ENCODE assay signal across 15 cellular contexts in genomic region chr2:60745761-60746160, GRCh38. TPM values are rescaled to one million over a fixed set of nuclear protein-coding genes. Genes with fewer than 3 reads are reported as not detected.
A peak's percentile ranks its signal among the peaks of the same experiment; 100 is the strongest.
DNase-seq lines count a peak whose midpoint lies in the region; ATAC-seq lines count a peak whose summit lies in the region.
"Had no signal": no experiment of that assay in that cellular context is flagged by ENCODE, and none has a peak within 500 bp of the region (broad histone marks: within the 10 kb centered on the region; RNA-seq: fewer than 3 reads in every experiment).

No MANE protein-coding gene starts in this region.

- H3K4me3 Mint-ChIP-seq in T-helper 1 cell treated with Interleukin-12 subunit alpha and Interleukin-12 subunit beta and Interleukin-4 antibody, amounts not matched to agents 30 μg/mL and 1 μg/mL, for 36 hours: no peak overlapping the region
- no peak overlapping the region for H3K4me3 Mint-ChIP-seq in activated naive CD8-positive, alpha-beta T cell treated with anti-CD3 and anti-CD28 coated beads for 36 hours

- ATAC-seq in sciatic nerve: peak; percentile 38
- ATAC-seq: SK-N-SH treated with all-trans-retinoic acid at 6 μM for 48 hours had no signal

- DNase-seq in T-helper 1 cell: no peak
- peak; percentile 80 for DNase-seq in KBM-7
- peak; percentile 4 for DNase-seq in activated naive CD8-positive, alpha-beta T cell treated with anti-CD3 and anti-CD28 coated beads for 36 hours
- no peak for DNase-seq in sciatic nerve (ENCODE audit: low spot score)
- no peak for DNase-seq in NCI-H2081 treated with DMSO at 0.1 percent for 48 hours (lab: John Stamatoyannopoulos, UW)
- no peak for DNase-seq in NCI-H187 treated with DMSO at 0.1 percent for 48 hours (lab: John Stamatoyannopoulos, UW)
- DNase-seq in activated CD4-positive, alpha-beta T cell treated with anti-CD3 and anti-CD28 coated beads, Interleukin-2, amount 50 U/mL, for 4 hours: no peak
- DNase-seq: ACHN; activated CD4-positive, alpha-beta T cell treated with anti-CD3 and anti-CD28 coated beads for 48 hours; DMS 273 treated with DMSO at 0.1 percent for 48 hours; heart left ventricle; small intestine had no signal

- H3K9me3 Mint-ChIP-seq in T-helper 1 cell treated with Interleukin-12 subunit alpha and Interleukin-12 subunit beta and Interleukin-4 antibody, amounts not matched to agents 30 μg/mL and 1 μg/mL, for 36 hours: no peaks in the 10 kb centered on the region
- H3K9me3 Mint-ChIP-seq in activated naive CD8-positive, alpha-beta T cell treated with anti-CD3 and anti-CD28 coated beads for 36 hours: no peaks in the 10 kb centered on the region
- H3K9me3 Mint-ChIP-seq: activated naive CD4-positive, alpha-beta T cell treated with anti-CD3 and anti-CD28 coated beads, Interleukin-2, amount 50 U/mL, for 72 hours had no signal

- H3K27ac Mint-ChIP-seq in T-helper 1 cell treated with Interleukin-12 subunit alpha and Interleukin-12 subunit beta and Interleukin-4 antibody, amounts not matched to agents 30 μg/mL and 1 μg/mL, for 36 hours: peak overlapping the region; percentile 63
- H3K27ac Mint-ChIP-seq in activated naive CD8-positive, alpha-beta T cell treated with anti-CD3 and anti-CD28 coated beads for 36 hours: peak overlapping the region; percentile 34

- intact Hi-C loops in sciatic nerve (cut with DNase I): no loop called here

- in situ Hi-C loops in KBM-7 (cut with MboI; ENCODE audit: low pct_unique_long_range_greater_than_20kb, low sequenced_read_pairs): no loop called here

- H3K27me3 Mint-ChIP-seq in T-helper 1 cell treated with Interleukin-12 subunit alpha and Interleukin-12 subunit beta and Interleukin-4 antibody, amounts not matched to agents 30 μg/mL and 1 μg/mL, for 36 hours (ENCODE audit: low read depth): peaks cover 15% of the 10 kb centered on the region
- no peaks in the 10 kb centered on the region for H3K27me3 Mint-ChIP-seq in activated naive CD8-positive, alpha-beta T cell treated with anti-CD3 and anti-CD28 coated beads for 36 hours

- peaks cover 9% of the 10 kb centered on the region for H3K4me1 Mint-ChIP-seq in T-helper 1 cell treated with Interleukin-12 subunit alpha and Interleukin-12 subunit beta and Interleukin-4 antibody, amounts not matched to agents 30 μg/mL and 1 μg/mL, for 36 hours (ENCODE audit: low read depth)
- H3K4me1 Mint-ChIP-seq in activated naive CD8-positive, alpha-beta T cell treated with anti-CD3 and anti-CD28 coated beads for 36 hours: peaks cover 15% of the 10 kb centered on the region

- no peaks in the 10 kb centered on the region for H3K36me3 Mint-ChIP-seq in T-helper 1 cell treated with Interleukin-12 subunit alpha and Interleukin-12 subunit beta and Interleukin-4 antibody, amounts not matched to agents 30 μg/mL and 1 μg/mL, for 36 hours (ENCODE audit: low read depth)
- H3K36me3 Mint-ChIP-seq in activated naive CD8-positive, alpha-beta T cell treated with anti-CD3 and anti-CD28 coated beads for 36 hours: no peaks in the 10 kb centered on the region
- H3K36me3 Mint-ChIP-seq: activated naive CD4-positive, alpha-beta T cell treated with anti-CD3 and anti-CD28 coated beads, Interleukin-2, amount 50 U/mL, for 72 hours had no signal

RNA-seq across cellular contexts. Expression of gene PAPOLG, which starts 10.3 kb away (rescaled TPM):
- total RNA-seq in activated naive CD8-positive, alpha-beta T cell treated with anti-CD3 and anti-CD28 coated beads for 36 hours: 10 to 100 TPM; 12.5 to 14.6 TPM
- total RNA-seq in sciatic nerve: 16.2 TPM

Comparison
In these comparisons a context has a peak if more than half of its experiments do, and no peak if none do; other contexts are left out.
1. DNase-seq: peak in KBM-7 (single experiment) and activated naive CD8-positive, alpha-beta T cell treated with anti-CD3 and anti-CD28 coated beads for 36 hours (single experiment); none in T-helper 1 cell (0 of 5), sciatic nerve (single experiment), NCI-H2081 treated with DMSO at 0.1 percent for 48 hours (single experiment), NCI-H187 treated with DMSO at 0.1 percent for 48 hours (single experiment) and activated CD4-positive, alpha-beta T cell treated with anti-CD3 and anti-CD28 coated beads, Interleukin-2, amount 50 U/mL, for 4 hours (0 of 2).